8 cellular contexts compared by ENCODE assay signal in genomic region chr10:132420469-132421376, GRCh38. TPM values are rescaled to one million over a fixed set of nuclear protein-coding genes. Genes with fewer than 3 reads are reported as not detected.
DNase-seq lines count a peak whose midpoint lies in the region; ATAC-seq and TF ChIP-seq lines count a peak whose summit lies in the region.

No MANE protein-coding gene starts in this region.

- no peaks in the 10 kb centered on the region for H3K9me3 ChIP-seq in aorta (ENCODE audit: control insufficient read depth, low read length)

- H3K27ac Mint-ChIP-seq in memory B cell, result peak overlapping the region; percentile 97

- peak; percentile 25 for ATAC-seq in HG03175 (IDR thresholded peaks at IDR 0.05; ENCODE audit: unreplicated experiment)
- ATAC-seq in memory B cell (ENCODE audit: low read depth), result peak; percentile 7
- ATAC-seq in aorta (ENCODE audit: low FRiP score), result peak; percentile 62
- no peak for ATAC-seq in HG02970 (IDR thresholded peaks at IDR 0.05; ENCODE audit: low FRiP score, unreplicated experiment)
- ATAC-seq in HG03457 (IDR thresholded peaks at IDR 0.05; ENCODE audit: unreplicated experiment), result no peak

- H3K4me1 ChIP-seq in aorta (ENCODE audit: control insufficient read depth in 1 of 2, insufficient read depth in 2 of 2, low read length in 2 of 2), result no peaks in the 10 kb centered on the region

- 21 to 22% methylated on average over 25 of the region's 25 CpGs for WGBS in aorta, 2 donors

- TF ChIP-seq CTCF in VCaP (conservative IDR thresholded peaks at IDR 0.05), result no peak

- no peaks in the 10 kb centered on the region for H3K36me3 Mint-ChIP-seq in memory B cell

- no peaks in the 10 kb centered on the region for H3K27me3 Mint-ChIP-seq in memory B cell

- DNase-seq in GM03348 (ENCODE audit: low spot score) (peak; percentile 56), memory B cell (ENCODE audit: low spot score in 2 of 2) (no peak), aorta (no peak), NCI-H146 (lab: John Stamatoyannopoulos, UW) (no peak)

- H3K4me1 Mint-ChIP-seq in memory B cell, result peaks cover 42% of the 10 kb centered on the region

- intact Hi-C loops in aorta (cut with DNase I), result no loop called here

- H3K9me3 Mint-ChIP-seq in memory B cell, result no peaks in the 10 kb centered on the region

- H3K27ac ChIP-seq in VCaP (peak overlapping the region; percentile 24), aorta (ENCODE audit: low read depth in 1 of 2, low read length in 2 of 2) (peak overlapping the region in 1 of 2 donors; percentile 49)

- no peaks in the 10 kb centered on the region for H3K36me3 ChIP-seq in aorta (ENCODE audit: control insufficient read depth in 1 of 2, insufficient read depth in 2 of 2, low read length in 1 of 2)

- no peak overlapping the region for H3K4me3 ChIP-seq in aorta (ENCODE audit: low read length in 2 of 2)

- peak overlapping the region; percentile 43 for H3K4me3 Mint-ChIP-seq in memory B cell

- H3K27me3 ChIP-seq in aorta (ENCODE audit: control insufficient read depth in 1 of 2, insufficient read depth in 2 of 2, low read length in 1 of 2), result no peaks in the 10 kb centered on the region

RNA-seq across cellular contexts. Expression of gene PWWP2B, which starts 23.7 kb away (rescaled TPM):
- 1 to 10 TPM; 6.8 to 8.7 TPM for total RNA-seq in aorta
- polyA plus RNA-seq in aorta, result 1 to 10 TPM; 2.0 to 3.6 TPM

Comparison
In these comparisons a context has a peak if more than half of its experiments do, and no peak if none do; other contexts are left out.
1. ATAC-seq: peak in HG03175 (single experiment), memory B cell (single experiment) and aorta (single experiment); none in HG02970 (single experiment) and HG03457 (single experiment).